In genomic region chr16:88690341-88691128, GRCh38 we compare ENCODE assay signal across 17 cellular contexts. TPM values are rescaled to one million over a fixed set of nuclear protein-coding genes. Genes with fewer than 3 reads are reported as not detected.
DNase-seq lines count a peak whose midpoint lies in the region; FAIRE-seq and TF ChIP-seq lines count a peak whose summit lies in the region.
"Had no signal": no experiment of that assay in that cellular context is flagged by ENCODE, and none has a peak within 500 bp of the region (broad histone marks: within the 10 kb centered on the region; RNA-seq: fewer than 3 reads in every experiment).

No MANE protein-coding gene starts in this region.

- TF ChIP-seq POLR2A in esophagus muscularis mucosa (IDR thresholded peaks at IDR 0.05; ENCODE audit: low read depth), result no peak

- peaks cover 0 to 12% (median 0%) of the 10 kb centered on the region in 11 experiments; a peak in 8 of 22 replicates for H3K36me3 ChIP-seq in BLaER1 treated with 17β-estradiol and CSF1 and Interleukin-3, amounts not matched to agents 10 nM and 100 nM
- H3K36me3 ChIP-seq in HEK293 (ENCODE audit: control insufficient read depth in 2 of 2, insufficient read depth in 1 of 2, low read length in 2 of 2) (no peaks in the 10 kb centered on the region), kidney (ENCODE audit: control insufficient read depth in 1 of 2, insufficient read depth in 2 of 2, low read length in 2 of 2) (no peaks in the 10 kb centered on the region), esophagus muscularis mucosa (peaks cover 0 to 6% (median under 1%) of the 10 kb centered on the region in 4 donors)

- CTCF ChIA-PET in HEK293 (lab: Yijun Ruan, JAX), result no interaction called here

- POLR2A ChIA-PET in HEK293 (lab: Yijun Ruan, JAX), result no interaction called here

- H3K27me3 ChIP-seq in BLaER1 treated with 17β-estradiol and CSF1 and Interleukin-3, amounts not matched to agents 10 nM and 100 nM, result peaks cover 0 to 2% (median 0%) of the 10 kb centered on the region in 11 experiments; a peak in 5 of 22 replicates
- H3K27me3 ChIP-seq in esophagus muscularis mucosa, result peaks cover 0 to 77% (median 47%) of the 10 kb centered on the region in 4 donors

- WGBS in esophagus muscularis mucosa, result 81% methylated on average over 11 of the region's 21 CpGs

- H3K4me1 ChIP-seq in BLaER1 treated with 17β-estradiol and CSF1 and Interleukin-3, amounts not matched to agents 10 nM and 100 nM, result peaks cover 32 to 70% (median 51%) of the 10 kb centered on the region in 10 experiments
- H3K4me1 ChIP-seq in HEK293 (ENCODE audit: control insufficient read depth, insufficient read depth, low read length), result peaks cover 6% of the 10 kb centered on the region; the same call in 1 of the 2 replicates
- H3K4me1 ChIP-seq in kidney (ENCODE audit: control insufficient read depth in 1 of 2, insufficient read depth in 1 of 2, low read depth in 1 of 2, low read length in 2 of 2), result peaks cover 0 to 4% of the 10 kb centered on the region in 2 donors
- peaks cover 18 to 24% (median 21%) of the 10 kb centered on the region in 4 donors for H3K4me1 ChIP-seq in esophagus muscularis mucosa

- no peak for FAIRE-seq in kidney (lab: Jason Lieb, UNC)

- intact Hi-C loops in kidney (cut with DNase I), result no loop called here
- intact Hi-C loops in esophagus muscularis mucosa (cut with DNase I), result no loop called here

- H3K4me2 ChIP-seq in BLaER1 treated with 17β-estradiol and CSF1 and Interleukin-3, amounts not matched to agents 10 nM and 100 nM, result peak overlapping the region in 7 of 11 experiments; percentile 80 to 100 (median 91); a peak in 10 of 22 replicates

- TF ChIP-seq EP300 in esophagus muscularis mucosa (IDR thresholded peaks at IDR 0.05), result no peak

- H3K27ac ChIP-seq in BLaER1 treated with 17β-estradiol and CSF1 and Interleukin-3, amounts not matched to agents 10 nM and 100 nM, result no peak overlapping the region
- H3K27ac ChIP-seq in HEK293 (ENCODE audit: extremely low read depth, low read depth, low read length) (no peak overlapping the region), kidney (ENCODE audit: low read depth in 2 of 2, low read length in 2 of 2) (no peak overlapping the region), esophagus muscularis mucosa (replicated peaks in 1 of 4) (no peak overlapping the region), coronary artery (no peak overlapping the region)
- H3K27ac ChIP-seq: esophagus squamous epithelium had no signal

- TF ChIP-seq CTCF in HEK293 (tag by site-specific recombination; IDR thresholded peaks at IDR 0.05) (no peak), kidney (IDR thresholded peaks at IDR 0.05; ENCODE audit: borderline replicate concordance, extremely low read depth, insufficient read depth) (no peak), esophagus muscularis mucosa (IDR thresholded peaks at IDR 0.05) (no peak), coronary artery (IDR thresholded peaks at IDR 0.05) (no peak)

- DNase-seq in kidney (peak; percentile 64), esophagus muscularis mucosa (ENCODE audit: extremely low spot score) (no peak), coronary artery (ENCODE audit: low spot score) (no peak), NCI-H2171 (lab: John Stamatoyannopoulos, UW) (no peak)
- DNase-seq: activated CD4-positive, alpha-beta T cell treated with anti-CD3 and anti-CD28 coated beads for 48 hours; activated naive CD4-positive, alpha-beta T cell treated with Interleukin-2 at 50 U/mL for 16 hours; DMS153; esophagus squamous epithelium; HCEC 1CT; mammary epithelial cell; NCI-H2029; NCI-H510A treated with DMSO at 0.1 percent for 48 hours; SHP77 treated with DMSO at 0.1 percent for 48 hours; substantia nigra; T-helper 9 cell had no signal

- peak overlapping the region in 1 of 11 experiments; percentile 26; a peak in 1 of 22 replicates for H3K9ac ChIP-seq in BLaER1 treated with 17β-estradiol and CSF1 and Interleukin-3, amounts not matched to agents 10 nM and 100 nM
- H3K9ac ChIP-seq in kidney (ENCODE audit: low read length in 2 of 2), result no peak overlapping the region

- H3K9me3 ChIP-seq in BLaER1 treated with 17β-estradiol and CSF1 and Interleukin-3, amounts not matched to agents 10 nM and 100 nM (replicated peaks in 1 of 11), result no peaks in the 10 kb centered on the region
- H3K9me3 ChIP-seq in HEK293 (ENCODE audit: control insufficient read depth, insufficient read depth, low read depth, low read length) (no peaks in the 10 kb centered on the region), kidney (ENCODE audit: control insufficient read depth in 1 of 2, low read length in 2 of 2) (no peaks in the 10 kb centered on the region), esophagus muscularis mucosa (no peaks in the 10 kb centered on the region)
- H3K9me3 ChIP-seq: esophagus squamous epithelium had no signal

- H4K20me1 ChIP-seq in BLaER1 treated with 17β-estradiol and CSF1 and Interleukin-3, amounts not matched to agents 10 nM and 100 nM, result peaks cover 0 to 15% (median 0%) of the 10 kb centered on the region in 11 experiments; a peak in 4 of 22 replicates

- H3K4me3 ChIP-seq in BLaER1 treated with 17β-estradiol and CSF1 and Interleukin-3, amounts not matched to agents 10 nM and 100 nM, result no peak overlapping the region
- H3K4me3 ChIP-seq in HEK293 (ENCODE audit: low read depth, low read length), result no peak overlapping the region
- H3K4me3 ChIP-seq in kidney (ENCODE audit: low read length in 2 of 2), result no peak overlapping the region
- H3K4me3 ChIP-seq in esophagus muscularis mucosa, result no peak overlapping the region
- H3K4me3 ChIP-seq in coronary artery, result no peak overlapping the region
- H3K4me3 ChIP-seq: esophagus squamous epithelium had no signal

TF ChIP-seq in HEK293, 187 proteins besides CTCF, POLR2A, EP300 and RAD21:
- TF ChIP-seq ZNF266 (tag by site-specific recombination; IDR thresholded peaks at IDR 0.05; ENCODE audit: low read depth) (peak; percentile 85), ZNF626 (tag by site-specific recombination; IDR thresholded peaks at IDR 0.05) (no peak), ZNF843 (tag by site-specific recombination; IDR thresholded peaks at IDR 0.05) (no peak), ZNF596 (tag by site-specific recombination; IDR thresholded peaks at IDR 0.05) (no peak)

RNA-seq across cellular contexts. Expression of gene SNAI3, which starts 4.2 kb away (rescaled TPM):
- total RNA-seq in kidney (2.3 TPM), esophagus muscularis mucosa (under 1 TPM; 0.26 to 0.83 (median 0.59) TPM)
- 0.75 TPM for polyA plus RNA-seq in kidney (ENCODE audit: insufficient read depth, low read depth, low replicate concordance)
- total RNA-seq: mammary epithelial cell had no signal

RNA-seq across cellular contexts. Expression of gene RNF166, which starts 15.7 kb away (rescaled TPM):
- 31.4 TPM for total RNA-seq in kidney
- polyA plus RNA-seq in kidney (ENCODE audit: insufficient read depth, low read depth, low replicate concordance), result 16.3 TPM
- total RNA-seq in esophagus muscularis mucosa, result 10 to 100 TPM; 23.3 to 33.5 (median 27.5) TPM

RNA-seq across cellular contexts. Expression of gene CTU2, which starts 15.8 kb away (rescaled TPM):
- total RNA-seq in kidney (18.8 TPM), esophagus muscularis mucosa (10 to 100 TPM in 2 of 4 donors, 1 to 10 TPM in 2; 8.9 to 14.7 (median 10.3) TPM)
- polyA plus RNA-seq in kidney (ENCODE audit: insufficient read depth, low read depth, low replicate concordance), result 11.1 TPM

RNA-seq across cellular contexts. Expression of gene MVD, which starts 27.6 kb away (rescaled TPM):
- total RNA-seq in kidney, result 35.4 TPM
- polyA plus RNA-seq in kidney (ENCODE audit: insufficient read depth, low read depth, low replicate concordance), result 48.9 TPM
- 10 to 100 TPM; 27.0 to 32.4 (median 29.3) TPM for total RNA-seq in esophagus muscularis mucosa

RNA-seq across cellular contexts. Expression of gene CYBA, which starts 39.7 kb away (rescaled TPM):
- total RNA-seq in kidney (395 TPM), esophagus muscularis mucosa (100 to 1,000 TPM in 2 of 4 donors, 10 to 100 TPM in 2; 46.5 to 156 (median 99.2) TPM)
- polyA plus RNA-seq in kidney (ENCODE audit: insufficient read depth, low read depth, low replicate concordance), result 263 TPM
